ENCODE assay signal across 1 cellular context in genomic region chr18:36527740-36528455, GRCh38.
TF ChIP-seq lines count a peak whose summit lies in the region.

No MANE protein-coding gene starts in this region.

TF ChIP-seq in HepG2, 621 proteins besides CTCF, POLR2A, EP300 and RAD21 (continued from another document):
- TF ChIP-seq FOSL1 (CRISPR knock-in tag; IDR thresholded peaks at IDR 0.05; ENCODE audit: borderline replicate concordance) (peak; percentile 76; the same call in 1 of the 2 replicates), ZNF281 (CRISPR knock-in tag; IDR thresholded peaks at IDR 0.05; ENCODE audit: borderline replicate concordance) (peak; percentile 24; the same call in 1 of the 2 replicates), ZNF75D (CRISPR knock-in tag; IDR thresholded peaks at IDR 0.05; ENCODE audit: borderline replicate concordance) (no peak), NCOA1 (CRISPR knock-in tag; IDR thresholded peaks at IDR 0.05) (no peak), ZFP36L1 (CRISPR knock-in tag; IDR thresholded peaks at IDR 0.05) (peak; percentile 45; the same call in 1 of the 2 replicates), PAXIP1 (CRISPR knock-in tag; conservative IDR thresholded peaks at IDR 0.05) (peak; percentile 36; the same call in 1 of the 2 replicates), SALL1 (CRISPR knock-in tag; IDR thresholded peaks at IDR 0.05) (0 out of 2 replicates have a peak, but pooled peaks have one; percentile 15), TFE3 (CRISPR knock-in tag; IDR thresholded peaks at IDR 0.05) (peak; percentile 72), GATAD2A (CRISPR knock-in tag; IDR thresholded peaks at IDR 0.05) (0 out of 2 replicates have a peak, but pooled peaks have one; percentile 33), MAX (IDR thresholded peaks at IDR 0.05) (peak; percentile 14; the same call in 1 of the 2 replicates), RXRB (CRISPR knock-in tag; IDR thresholded peaks at IDR 0.05; ENCODE audit: borderline replicate concordance) (0 out of 2 replicates have a peak, but pooled peaks have one; percentile 37), RARA (CRISPR knock-in tag; IDR thresholded peaks at IDR 0.05) (peak; percentile 64), ZNF7 (CRISPR knock-in tag; IDR thresholded peaks at IDR 0.05) (no peak), ETV5 (CRISPR knock-in tag; IDR thresholded peaks at IDR 0.05; ENCODE audit: borderline replicate concordance) (peak; percentile 29; the same call in 1 of the 2 replicates), DPF2 (CRISPR knock-in tag; IDR thresholded peaks at IDR 0.05; ENCODE audit: borderline replicate concordance, low read depth) (0 out of 2 replicates have a peak, but pooled peaks have one; percentile 28), BHLHE40 (IDR thresholded peaks at IDR 0.05; ENCODE audit: low read length) (peak; percentile 65; the same call in 1 of the 2 replicates), NR2F1 (CRISPR knock-in tag; IDR thresholded peaks at IDR 0.05) (0 out of 4 replicates have a peak, but pooled peaks of 1 of the 2 experiments have one; percentile 34), JUND (CRISPR knock-in tag; IDR thresholded peaks at IDR 0.05) (peak; percentile 86), FOSL2 (CRISPR knock-in tag; IDR thresholded peaks at IDR 0.05) (peak; percentile 95), REL (CRISPR knock-in tag; conservative IDR thresholded peaks at IDR 0.05) (no peak), ZNF562 (CRISPR knock-in tag; IDR thresholded peaks at IDR 0.05; ENCODE audit: borderline replicate concordance) (no peak), ZNF34 (CRISPR knock-in tag; IDR thresholded peaks at IDR 0.05; ENCODE audit: borderline replicate concordance) (no peak), MXD1 (CRISPR knock-in tag; IDR thresholded peaks at IDR 0.05) (no peak), HOXA3 (CRISPR knock-in tag; IDR thresholded peaks at IDR 0.05) (0 out of 2 replicates have a peak, but pooled peaks have one; percentile 13), GABPA (IDR thresholded peaks at IDR 0.05; ENCODE audit: low read depth, low read length) (no peak), GABPA (CRISPR knock-in tag; IDR thresholded peaks at IDR 0.05; ENCODE audit: low read depth) (0 out of 2 replicates have a peak, but pooled peaks have one; percentile 22)
